ENCODE assay signal across 1 cellular context in genomic region chr5:95863383-95863757, GRCh38.
TF ChIP-seq lines count a peak whose summit lies in the region.

No MANE protein-coding gene starts in this region.

TF ChIP-seq in GM23338, 12 proteins besides CTCF, POLR2A, EP300 and RAD21 (continued from another document):
- TF ChIP-seq REST (IDR thresholded peaks at IDR 0.05; ENCODE audit: unreplicated experiment) (no peak), STAT1 (IDR thresholded peaks at IDR 0.05; ENCODE audit: unreplicated experiment) (no peak)
